In genomic region chr14:103224996-103225874, GRCh38 we compare ENCODE assay signal across 23 cellular contexts.
DNase-seq lines count a peak whose midpoint lies in the region; ATAC-seq and TF ChIP-seq lines count a peak whose summit lies in the region.
"Had no signal": no experiment of that assay in that cellular context is flagged by ENCODE, and none has a peak within 500 bp of the region (broad histone marks: within the 10 kb centered on the region; RNA-seq: fewer than 3 reads in every experiment).

No MANE protein-coding gene starts in this region.

- intact Hi-C loops in PC-9 (cut with micrococcal nuclease; ENCODE audit: unreplicated experiment), result no loop called here

- no peak for ATAC-seq in GM21723 (IDR thresholded peaks at IDR 0.05; ENCODE audit: unreplicated experiment)
- ATAC-seq: activated T-helper 17 cell treated with anti-CD3 and anti-CD28 coated beads, Interleukin-2, amount 50 U/mL, for 72 hours; left ventricle myocardium superior had no signal

- H3K27ac Mint-ChIP-seq in endothelial cell (ENCODE audit: unreplicated experiment) (peak overlapping the region; percentile 26), type B pancreatic cell (peak overlapping the region; percentile 48)
- H3K27ac Mint-ChIP-seq: activated B cell treated with CpG ODN at 0.5 μM for 24 hours; activated naive CD4-positive, alpha-beta T cell treated with anti-CD3 and anti-CD28 coated beads, Interleukin-2, amount 50 U/mL, for 24 hours; activated T-helper 17 cell treated with anti-CD3 and anti-CD28 coated beads, Interleukin-2, amount 50 U/mL, for 72 hours; CD4-positive, CD25-positive, alpha-beta regulatory T cell had no signal

- no peaks in the 10 kb centered on the region for H3K9me3 Mint-ChIP-seq in endothelial cell (ENCODE audit: unreplicated experiment)
- H3K9me3 Mint-ChIP-seq in type B pancreatic cell, result no peaks in the 10 kb centered on the region
- H3K9me3 Mint-ChIP-seq: activated B cell treated with CpG ODN at 0.5 μM for 24 hours; activated naive CD4-positive, alpha-beta T cell treated with anti-CD3 and anti-CD28 coated beads, Interleukin-2, amount 50 U/mL, for 24 hours; activated T-helper 17 cell treated with anti-CD3 and anti-CD28 coated beads, Interleukin-2, amount 50 U/mL, for 72 hours; CD4-positive, CD25-positive, alpha-beta regulatory T cell; central memory CD8-positive, alpha-beta T cell had no signal

- no peaks in the 10 kb centered on the region for H3K79me2 ChIP-seq in PC-9 (ENCODE audit: low read depth)

- no peaks in the 10 kb centered on the region for H4K20me1 ChIP-seq in PC-9 (ENCODE audit: insufficient read depth)

- H3K4me1 Mint-ChIP-seq in endothelial cell (ENCODE audit: unreplicated experiment) (peaks cover 13% of the 10 kb centered on the region), type B pancreatic cell (ENCODE audit: unreplicated experiment) (peaks cover 4% of the 10 kb centered on the region)
- H3K4me1 Mint-ChIP-seq: activated B cell treated with CpG ODN at 0.5 μM for 24 hours; activated naive CD4-positive, alpha-beta T cell treated with anti-CD3 and anti-CD28 coated beads, Interleukin-2, amount 50 U/mL, for 24 hours; activated T-helper 17 cell treated with anti-CD3 and anti-CD28 coated beads, Interleukin-2, amount 50 U/mL, for 72 hours; central memory CD8-positive, alpha-beta T cell had no signal

- H3K9me3 ChIP-seq in PC-9 (ENCODE audit: insufficient read depth, low read depth), result no peaks in the 10 kb centered on the region
- H3K9me3 ChIP-seq: ascending aorta, Peyer's patch had no signal

- no peaks in the 10 kb centered on the region for H3K36me3 ChIP-seq in PC-9 (ENCODE audit: low read depth)
- H3K36me3 ChIP-seq: ascending aorta, Peyer's patch had no signal

- TF ChIP-seq CTCF in endothelial cell (IDR thresholded peaks at IDR 0.05; ENCODE audit: unreplicated experiment), result no peak
- TF ChIP-seq CTCF in type B pancreatic cell (conservative IDR thresholded peaks at IDR 0.05), result no peak
- TF ChIP-seq CTCF in PC-9 (conservative IDR thresholded peaks at IDR 0.05), result no peak

- no TSS peak for BruUV-seq in PC-9 (replicated peaks; lab: Mats Ljungman, UMichigan)

- H3K4me3 Mint-ChIP-seq in endothelial cell (ENCODE audit: unreplicated experiment) (no peak overlapping the region), type B pancreatic cell (no peak overlapping the region)
- H3K4me3 Mint-ChIP-seq: activated B cell treated with CpG ODN at 0.5 μM for 24 hours; activated naive CD4-positive, alpha-beta T cell treated with anti-CD3 and anti-CD28 coated beads, Interleukin-2, amount 50 U/mL, for 24 hours; activated T-helper 17 cell treated with anti-CD3 and anti-CD28 coated beads, Interleukin-2, amount 50 U/mL, for 72 hours; CD4-positive, CD25-positive, alpha-beta regulatory T cell; central memory CD8-positive, alpha-beta T cell had no signal

- DNase-seq in RPMI7951 (ENCODE audit: low read depth) (peak; percentile 3), endothelial cell (ENCODE audit: low spot score) (no peak), medulla oblongata (ENCODE audit: extremely low spot score) (peak; percentile 5), type B pancreatic cell (ENCODE audit: extremely low spot score, unreplicated experiment) (no peak), glomerular visceral epithelial cell (ENCODE audit: extremely low spot score) (no peak), PC-9 (no peak)
- DNase-seq: activated B cell treated with CpG ODN at 0.5 μM for 24 hours; activated CD4-positive, alpha-beta T cell treated with anti-CD3 and anti-CD28 coated beads, Interleukin-2, amount 50 U/mL, for 48 hours; activated CD8-positive, alpha-beta memory T cell treated with anti-CD3 and anti-CD28 coated beads, Interleukin-2, amount 50 U/mL, for 4 hours; CD4-positive, CD25-positive, alpha-beta regulatory T cell; KG1; left ventricle myocardium superior; NCI-H146; NCI-H510A treated with DMSO at 0.1 percent for 48 hours; NK-92 treated with Interleukin-12 subunit alpha and Interleukin-12 subunit beta, amount 100 ng/mL, for 24 hours; Peyer's patch; T-helper 2 cell; trophoblast cell had no signal

- peaks cover 12% of the 10 kb centered on the region; the same call in 1 of the 2 replicates for H3F3A ChIP-seq in PC-9 (ENCODE audit: insufficient read depth, low read depth)

- H3K27me3 ChIP-seq in PC-9 (ENCODE audit: insufficient read depth, low read depth), result no peaks in the 10 kb centered on the region

- no peaks in the 10 kb centered on the region for H3K9me2 ChIP-seq in PC-9 (ENCODE audit: insufficient read depth)

- no peak overlapping the region for H2AFZ ChIP-seq in PC-9

- no peak overlapping the region for H3K4me3 ChIP-seq in PC-9
- H3K4me3 ChIP-seq: ascending aorta, Peyer's patch had no signal

- H3K4me2 ChIP-seq in PC-9, result no peak overlapping the region

- H3K27ac ChIP-seq in PC-9, result no peak overlapping the region
- H3K27ac ChIP-seq: ascending aorta had no signal

- POLR2A ChIA-PET in PC-9 (lab: Charles Lee; ENCODE audit: unreplicated experiment), result no interaction called here

- H3K4me1 ChIP-seq in PC-9 (replicated peaks; ENCODE audit: insufficient read depth), result no peaks in the 10 kb centered on the region
- H3K4me1 ChIP-seq: ascending aorta had no signal

- CTCF ChIA-PET in PC-9 (lab: Charles Lee), result interaction anchor here (0.6 kb wide), 1 partner anchor 70 kb away, joined by 7 read pairs; no protein-coding TSS in a partner anchor

- H3K27me3 Mint-ChIP-seq in endothelial cell (ENCODE audit: unreplicated experiment) (peaks cover 11% of the 10 kb centered on the region), type B pancreatic cell (peaks cover 27% of the 10 kb centered on the region)

- no peaks in the 10 kb centered on the region for H3K36me3 Mint-ChIP-seq in endothelial cell (ENCODE audit: low read depth, unreplicated experiment)
- no peaks in the 10 kb centered on the region for H3K36me3 Mint-ChIP-seq in type B pancreatic cell
- H3K36me3 Mint-ChIP-seq: activated naive CD4-positive, alpha-beta T cell treated with anti-CD3 and anti-CD28 coated beads, Interleukin-2, amount 50 U/mL, for 24 hours; CD4-positive, CD25-positive, alpha-beta regulatory T cell had no signal

Comparison
In these comparisons a context has a peak if more than half of its experiments do, and no peak if none do; other contexts are left out.
1. DNase-seq: peak in RPMI7951 (single experiment) and medulla oblongata (single experiment); none in endothelial cell (single experiment), type B pancreatic cell (single experiment), glomerular visceral epithelial cell (single experiment) and PC-9 (0 of 2).